ENCODE assay signal across 1 cellular context in genomic region chr22:22548910-22549309, GRCh38.
TF ChIP-seq lines count a peak whose summit lies in the region.

No MANE protein-coding gene starts in this region.

TF ChIP-seq in K562, 482 proteins besides CTCF, POLR2A, EP300 and RAD21:
- TF ChIP-seq, protein P1, sequence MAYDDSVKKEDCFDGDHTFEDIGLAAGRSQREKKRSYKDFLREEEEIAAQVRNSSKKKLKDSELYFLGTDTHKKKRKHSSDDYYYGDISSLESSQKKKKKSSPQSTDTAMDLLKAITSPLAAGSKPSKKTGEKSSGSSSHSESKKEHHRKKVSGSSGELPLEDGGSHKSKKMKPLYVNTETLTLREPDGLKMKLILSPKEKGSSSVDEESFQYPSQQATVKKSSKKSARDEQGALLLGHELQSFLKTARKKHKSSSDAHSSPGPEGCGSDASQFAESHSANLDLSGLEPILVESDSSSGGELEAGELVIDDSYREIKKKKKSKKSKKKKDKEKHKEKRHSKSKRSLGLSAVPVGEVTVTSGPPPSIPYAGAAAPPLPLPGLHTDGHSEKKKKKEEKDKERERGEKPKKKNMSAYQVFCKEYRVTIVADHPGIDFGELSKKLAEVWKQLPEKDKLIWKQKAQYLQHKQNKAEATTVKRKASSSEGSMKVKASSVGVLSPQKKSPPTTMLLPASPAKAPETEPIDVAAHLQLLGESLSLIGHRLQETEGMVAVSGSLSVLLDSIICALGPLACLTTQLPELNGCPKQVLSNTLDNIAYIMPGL (CRISPR knock-in tag; IDR thresholded peaks at IDR 0.05): peak; percentile 42; the same call in 1 of the 2 replicates
- no peak for TF ChIP-seq HMG20B (CRISPR knock-in tag; IDR thresholded peaks at IDR 0.05)
